Comparison of ENCODE assay signal across 20 cellular contexts in genomic region chr2:215907147-215907546, GRCh38.
"Had no signal": no experiment of that assay in that cellular context is flagged by ENCODE, and none has a peak within 500 bp of the region (broad histone marks: within the 10 kb centered on the region; RNA-seq: fewer than 3 reads in every experiment).

No MANE protein-coding gene starts in this region.

- ATAC-seq: HepG2, PC-3, Right ventricle myocardium inferior had no signal

- H3K4me1 ChIP-seq: Peyer's patch, SJSA1 had no signal

- H3K36me3 ChIP-seq: Peyer's patch, SJSA1 had no signal

- H3K27me3 ChIP-seq: Peyer's patch, SJSA1 had no signal

- H3K27ac ChIP-seq: Peyer's patch, SJSA1, SK-N-MC had no signal

- H3K9me3 ChIP-seq: Peyer's patch, SJSA1 had no signal

- DNase-seq: IMR-90, Kasumi-1, KG1, MM.1S, NCI-H1105, NCI-H1417, NCI-H1436 treated with DMSO at 0.1 percent for 48 hours, NCI-H1694, NCI-H1930, NCI-H2081, NCI-H2107, NCI-H2227 treated with DMSO at 0.1 percent for 48 hours, NCI-H524, PC-3, SHP77 treated with DMSO at 0.1 percent for 48 hours had no signal

- H3K4me3 ChIP-seq: Peyer's patch, SJSA1, SK-N-MC had no signal
